In the genomic region with DNA sequence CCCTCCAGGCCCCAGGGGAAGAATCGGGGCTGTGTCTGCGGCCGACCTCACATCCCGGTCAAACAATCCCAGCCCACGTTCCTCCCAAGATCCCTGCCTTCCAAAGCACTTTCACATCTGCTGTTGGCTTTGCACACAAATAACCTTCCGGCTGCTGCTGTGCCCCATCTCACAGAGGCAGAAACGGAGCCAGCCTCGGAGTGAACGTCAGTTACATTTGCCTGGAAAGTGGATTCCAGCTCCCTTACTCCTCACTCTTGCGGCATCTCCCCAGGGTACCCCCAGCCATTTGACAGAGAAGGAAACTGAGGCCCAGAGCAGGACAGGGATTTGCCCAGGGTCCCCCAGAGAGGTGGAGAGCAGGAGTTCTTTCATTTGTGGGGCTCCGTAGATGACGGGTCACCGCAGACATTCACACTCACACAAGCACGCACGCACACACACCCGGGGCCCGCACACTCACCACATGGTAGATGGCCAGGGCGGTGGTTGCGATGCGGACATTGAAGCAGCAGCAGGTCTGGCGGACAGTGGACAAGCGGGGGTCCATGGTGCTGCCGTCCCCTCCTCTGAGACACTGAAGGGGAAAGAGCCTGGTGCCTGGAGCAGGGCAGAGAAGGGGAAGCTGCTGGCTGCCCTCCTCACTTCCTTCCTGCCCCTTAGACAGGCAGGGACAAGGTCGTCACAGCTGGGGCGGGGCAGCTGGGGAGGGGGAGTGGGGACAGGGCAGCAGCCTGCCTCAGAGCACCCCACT, we compare ENCODE assay signal across 9 cellular contexts. TPM values are rescaled to one million over a fixed set of nuclear protein-coding genes. Genes with fewer than 3 reads are reported as not detected.
DNase-seq lines count a peak whose midpoint lies in the region; ATAC-seq and TF ChIP-seq lines count a peak whose summit lies in the region.
"Had no signal": no experiment of that assay in that cellular context is flagged by ENCODE, and none has a peak within 500 bp of the region (broad histone marks: within the 10 kb centered on the region; RNA-seq: fewer than 3 reads in every experiment).

TSS of gene LAPTM5 (minus strand) at position 579 of the 754 bp plus-strand sequence. CDS start at position 550, 29 bp downstream.

- H3K27me3 ChIP-seq in esophagus muscularis mucosa (peaks cover 0 to 17% (median 0%) of the 10 kb centered on the region in 4 donors), ovary (no peaks in the 10 kb centered on the region)

- TF ChIP-seq POLR2A in esophagus muscularis mucosa (IDR thresholded peaks at IDR 0.05; ENCODE audit: low read depth) (peak; percentile 22), ovary (IDR thresholded peaks at IDR 0.05) (no peak)

- peak; percentile 53 for DNase-seq in NK-92 treated with Interleukin-12 subunit alpha and Interleukin-12 subunit beta, amount 100 ng/mL, for 24 hours (lab: John Stamatoyannopoulos, UW)
- DNase-seq in NK-92 (lab: John Stamatoyannopoulos, UW; ENCODE audit: unreplicated experiment): no peak
- DNase-seq in activated CD8-positive, alpha-beta memory T cell treated with anti-CD3 and anti-CD28 coated beads, Interleukin-2, amount 10 ng/mL, durations not matched to agents 7 days and 5 days: peak; percentile 78
- no peak for DNase-seq in esophagus muscularis mucosa (ENCODE audit: extremely low spot score)
- no peak for DNase-seq in ovary
- no peak for DNase-seq in NCI-H146 (lab: John Stamatoyannopoulos, UW)
- DNase-seq in SK-N-DZ (ENCODE audit: low spot score): no peak
- DNase-seq in GM03348 (ENCODE audit: low spot score): no peak

- H3K4me3 ChIP-seq in esophagus muscularis mucosa (peak within 1 kb of the TSS; percentile 41 to 57 (median 44)), ovary (no peak within 1 kb of the TSS)

- H3K4me1 Mint-ChIP-seq in activated CD8-positive, alpha-beta memory T cell treated with anti-CD3 and anti-CD28 coated beads, Interleukin-2, amount 10 ng/mL, durations not matched to agents 7 days and 5 days: peaks cover 81% of the 10 kb centered on the region

- TF ChIP-seq EP300 in esophagus muscularis mucosa (IDR thresholded peaks at IDR 0.05) (no peak), ovary (IDR thresholded peaks at IDR 0.05) (no peak)

- intact Hi-C loops in esophagus muscularis mucosa (cut with DNase I): no loop called here
- intact Hi-C loops in ovary (cut with DNase I): no loop called here

- H3K4me3 Mint-ChIP-seq in activated CD8-positive, alpha-beta memory T cell treated with anti-CD3 and anti-CD28 coated beads, Interleukin-2, amount 10 ng/mL, durations not matched to agents 7 days and 5 days: peak within 1 kb of the TSS; percentile 98

- no peaks in the 10 kb centered on the region for H3K27me3 Mint-ChIP-seq in activated CD8-positive, alpha-beta memory T cell treated with anti-CD3 and anti-CD28 coated beads, Interleukin-2, amount 10 ng/mL, durations not matched to agents 7 days and 5 days

- H3K9me3 Mint-ChIP-seq in activated CD8-positive, alpha-beta memory T cell treated with anti-CD3 and anti-CD28 coated beads, Interleukin-2, amount 10 ng/mL, durations not matched to agents 7 days and 5 days (ENCODE audit: low read depth): no peaks in the 10 kb centered on the region

- peak within 1 kb of the TSS; percentile 95 for H3K27ac Mint-ChIP-seq in activated CD8-positive, alpha-beta memory T cell treated with anti-CD3 and anti-CD28 coated beads, Interleukin-2, amount 10 ng/mL, durations not matched to agents 7 days and 5 days

- H3K9me3 ChIP-seq in esophagus muscularis mucosa: no peaks in the 10 kb centered on the region
- no peaks in the 10 kb centered on the region for H3K9me3 ChIP-seq in ovary

- CTCF ChIA-PET in activated CD8-positive, alpha-beta memory T cell treated with anti-CD3 and anti-CD28 coated beads, Interleukin-2, amount 10 ng/mL, durations not matched to agents 7 days and 5 days (lab: Charles Lee): interaction anchor here (1.3 to 30.3 kb wide), 8 partner anchors 11 to 154 kb away, joined by 3 to 438 read pairs (median 4); no protein-coding TSS in a partner anchor

- H3K36me3 Mint-ChIP-seq in activated CD8-positive, alpha-beta memory T cell treated with anti-CD3 and anti-CD28 coated beads, Interleukin-2, amount 10 ng/mL, durations not matched to agents 7 days and 5 days: peaks cover 35% of the 10 kb centered on the region

- no peak for TF ChIP-seq CTCF in esophagus muscularis mucosa (IDR thresholded peaks at IDR 0.05)
- TF ChIP-seq CTCF in ovary (IDR thresholded peaks at IDR 0.05): no peak

- WGBS in esophagus muscularis mucosa: 58% methylated on average over 23 of the region's 25 CpGs
- 55 to 61% (median 58%) methylated on average over 25 of the region's 25 CpGs for WGBS in ovary, 3 donors

- H3K4me1 ChIP-seq in esophagus muscularis mucosa (peaks cover 0 to 9% (median 6%) of the 10 kb centered on the region in 4 donors), ovary (ENCODE audit: insufficient read depth) (peaks cover 2% of the 10 kb centered on the region)

- ATAC-seq in activated CD8-positive, alpha-beta memory T cell treated with anti-CD3 and anti-CD28 coated beads, Interleukin-2, amount 10 ng/mL, durations not matched to agents 7 days and 5 days: peak; percentile 50

- H3K27ac ChIP-seq in esophagus muscularis mucosa (replicated peaks in 1 of 4) (peak within 1 kb of the TSS; percentile 61 to 76 (median 68)), ovary (no peak within 1 kb of the TSS)
- H3K27ac ChIP-seq: 22Rv1 had no signal

- no peaks in the 10 kb centered on the region for H3K36me3 ChIP-seq in esophagus muscularis mucosa
- no peaks in the 10 kb centered on the region for H3K36me3 ChIP-seq in ovary

RNA-seq across cellular contexts. Expression of gene LAPTM5, which starts in this region (rescaled TPM):
- 100 to 1,000 TPM; 326 to 386 TPM for total RNA-seq in activated CD8-positive, alpha-beta memory T cell treated with anti-CD3 and anti-CD28 coated beads, Interleukin-2, amount 10 ng/mL, durations not matched to agents 7 days and 5 days
- 10 to 100 TPM; 32.4 to 83.7 (median 36.3) TPM for total RNA-seq in esophagus muscularis mucosa
- total RNA-seq in ovary: 10 to 100 TPM; 15.3 to 57.3 (median 20.3) TPM
- 100 to 1,000 TPM in 1 of 2 donors, 10 to 100 TPM in 1; 20.2 to 103 TPM for polyA plus RNA-seq in ovary
- not detected in 2 replicates for polyA plus RNA-seq in SK-N-DZ (2014; cell fraction: cytosol; rRNA removed)
- polyA plus RNA-seq in SK-N-DZ (2014; cell fraction: nucleus; rRNA removed): not detected in 2 replicates

Comparison
In these comparisons a context has a peak if more than half of its experiments do, and no peak if none do; other contexts are left out.
1. DNase-seq: peak in NK-92 treated with Interleukin-12 subunit alpha and Interleukin-12 subunit beta, amount 100 ng/mL, for 24 hours (single experiment) and activated CD8-positive, alpha-beta memory T cell treated with anti-CD3 and anti-CD28 coated beads, Interleukin-2, amount 10 ng/mL, durations not matched to agents 7 days and 5 days (single experiment); none in NK-92 (single experiment), esophagus muscularis mucosa (single experiment), ovary (0 of 5), NCI-H146 (single experiment), SK-N-DZ (single experiment) and GM03348 (single experiment).
2. H3K27ac ChIP-seq: peak in esophagus muscularis mucosa (4 of 4); none in ovary (0 of 2).